In the genomic region with DNA sequence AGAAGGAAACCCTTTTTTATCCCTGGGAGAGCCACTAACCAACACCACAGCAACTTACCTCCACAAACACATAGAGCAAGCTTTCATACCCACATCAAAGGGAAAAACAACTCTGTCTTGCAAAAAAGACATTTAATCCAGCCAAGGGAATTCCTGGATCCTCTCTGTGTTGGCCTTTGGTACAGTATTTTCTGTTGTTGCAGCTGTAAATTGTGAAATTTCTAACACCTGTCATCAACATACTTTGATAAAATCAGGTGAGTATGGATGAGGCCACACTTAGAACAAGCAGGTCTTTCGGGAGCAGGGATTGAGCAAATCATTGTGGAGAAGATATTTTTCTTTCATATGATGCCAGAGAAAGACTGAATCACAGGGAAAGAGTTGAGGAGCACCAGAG, we compare ENCODE assay signal across 1 cellular context.
TF ChIP-seq lines count a peak whose summit lies in the region.

No MANE protein-coding gene starts in this region.

TF ChIP-seq in H1, 55 proteins besides CTCF, POLR2A, EP300 and RAD21 (continued from another document):
- no peak for TF ChIP-seq CHD7 (IDR thresholded peaks at IDR 0.05; ENCODE audit: insufficient replicate concordance, low read length)
- TF ChIP-seq, protein P1, sequence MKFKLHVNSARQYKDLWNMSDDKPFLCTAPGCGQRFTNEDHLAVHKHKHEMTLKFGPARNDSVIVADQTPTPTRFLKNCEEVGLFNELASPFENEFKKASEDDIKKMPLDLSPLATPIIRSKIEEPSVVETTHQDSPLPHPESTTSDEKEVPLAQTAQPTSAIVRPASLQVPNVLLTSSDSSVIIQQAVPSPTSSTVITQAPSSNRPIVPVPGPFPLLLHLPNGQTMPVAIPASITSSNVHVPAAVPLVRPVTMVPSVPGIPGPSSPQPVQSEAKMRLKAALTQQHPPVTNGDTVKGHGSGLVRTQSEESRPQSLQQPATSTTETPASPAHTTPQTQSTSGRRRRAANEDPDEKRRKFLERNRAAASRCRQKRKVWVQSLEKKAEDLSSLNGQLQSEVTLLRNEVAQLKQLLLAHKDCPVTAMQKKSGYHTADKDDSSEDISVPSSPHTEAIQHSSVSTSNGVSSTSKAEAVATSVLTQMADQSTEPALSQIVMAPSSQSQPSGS (IDR thresholded peaks at IDR 0.05; ENCODE audit: low read length) = no peak
- no peak for TF ChIP-seq POU5F1 (IDR thresholded peaks at IDR 0.05; ENCODE audit: low read depth, low read length)
- no peak for TF ChIP-seq SRF (IDR thresholded peaks at IDR 0.05; ENCODE audit: low read depth, low read length)
- no peak for TF ChIP-seq HDAC2 (IDR thresholded peaks at IDR 0.05; ENCODE audit: borderline replicate concordance in 1 of 2, low read depth in 2 of 2, low read length in 2 of 2)
- TF ChIP-seq CREB1 (IDR thresholded peaks at IDR 0.05) = no peak
- no peak for TF ChIP-seq KDM5A (IDR thresholded peaks at IDR 0.05; ENCODE audit: low read length)
- TF ChIP-seq TBP (IDR thresholded peaks at IDR 0.05; ENCODE audit: low read depth, low read length) = no peak
- TF ChIP-seq GTF2F1 (IDR thresholded peaks at IDR 0.05; ENCODE audit: borderline replicate concordance, low read depth, low read length) = no peak
- TF ChIP-seq SP2 (IDR thresholded peaks at IDR 0.05; ENCODE audit: low read length) = no peak
